In the genomic region with DNA sequence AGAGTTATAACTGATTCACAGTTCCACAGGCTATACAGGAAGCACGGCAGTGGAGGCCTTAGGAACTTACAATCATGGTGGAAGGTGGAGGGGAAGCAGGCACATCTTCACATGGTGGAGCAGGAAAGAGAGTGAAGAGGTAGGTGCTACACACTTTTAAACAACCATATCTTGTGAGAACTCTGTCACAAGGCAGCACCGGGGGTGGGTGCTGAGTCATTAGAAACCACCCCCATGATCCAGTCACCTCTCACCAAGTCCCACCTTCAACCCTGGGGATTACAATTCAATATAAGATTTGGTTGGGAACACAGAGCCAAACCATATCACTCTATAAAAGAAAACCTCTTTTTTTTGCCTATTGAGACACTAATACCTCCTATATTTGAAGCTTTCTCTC, we compare ENCODE assay signal across 17 cellular contexts.
DNase-seq lines count a peak whose midpoint lies in the region; ATAC-seq and TF ChIP-seq lines count a peak whose summit lies in the region.
"Had no signal": no experiment of that assay in that cellular context is flagged by ENCODE, and none has a peak within 500 bp of the region (broad histone marks: within the 10 kb centered on the region; RNA-seq: fewer than 3 reads in every experiment).

No MANE protein-coding gene starts in this region.

- H3K4me3 ChIP-seq in GM23248 (no peak overlapping the region), IMR-90 (ENCODE audit: insufficient read depth, low read depth, low read length) (no peak overlapping the region), epithelial cell of esophagus (ENCODE audit: low read length) (no peak overlapping the region), osteoblast (ENCODE audit: insufficient read depth, low read length) (no peak overlapping the region), H7 (ENCODE audit: insufficient read depth, low read depth, low read length) (no peak overlapping the region)
- H3K4me3 ChIP-seq: BLaER1 treated with 17β-estradiol and CSF1 and Interleukin-3, amounts not matched to agents 10 nM and 100 nM; GM12878; GM23338; K562 had no signal

- H4K20me1 ChIP-seq in GM23248 (ENCODE audit: insufficient read depth) (no peaks in the 10 kb centered on the region), IMR-90 (ENCODE audit: insufficient read depth, low read length) (no peaks in the 10 kb centered on the region), osteoblast (ENCODE audit: insufficient read depth, low read length) (no peaks in the 10 kb centered on the region)
- H4K20me1 ChIP-seq: BLaER1 treated with 17β-estradiol and CSF1 and Interleukin-3, amounts not matched to agents 10 nM and 100 nM had no signal

- no peak overlapping the region for H2BK15ac ChIP-seq in IMR-90 (ENCODE audit: low read depth, low read length)

- H2BK120ac ChIP-seq in IMR-90 (ENCODE audit: low read depth, low read length): no peak overlapping the region

- no peak overlapping the region for H2AK9ac ChIP-seq in IMR-90 (replicated peaks; ENCODE audit: low read depth, low read length, poor library complexity)

- no peak overlapping the region for H4K8ac ChIP-seq in IMR-90 (ENCODE audit: low read depth in 2 of 2, low read length in 2 of 2)

- intact Hi-C loops in IMR-90 (cut with micrococcal nuclease): no loop called here

- H3K36me3 ChIP-seq in GM23248 (ENCODE audit: low read depth) (no peaks in the 10 kb centered on the region), IMR-90 (ENCODE audit: control insufficient read depth, insufficient read depth, low read length) (no peaks in the 10 kb centered on the region), osteoblast (ENCODE audit: insufficient read depth, low read length) (no peaks in the 10 kb centered on the region), H7 (replicated peaks; ENCODE audit: control insufficient read depth, insufficient read depth, low read length) (no peaks in the 10 kb centered on the region)
- H3K36me3 ChIP-seq: BLaER1 treated with 17β-estradiol and CSF1 and Interleukin-3, amounts not matched to agents 10 nM and 100 nM had no signal

- CTCF ChIA-PET in IMR-90 (lab: Yijun Ruan, JAX): no interaction called here

- ATAC-seq in IMR-90 (ENCODE audit: low read depth) (no peak), GM21447 (IDR thresholded peaks at IDR 0.05; ENCODE audit: unreplicated experiment) (no peak)
- ATAC-seq: CD8-positive, alpha-beta T cell; GM12878; GM23338; HCT116; K562 had no signal

- POLR2A ChIA-PET in IMR-90 (lab: Charles Lee; ENCODE audit: unreplicated experiment): no interaction called here

- H3K9me1 ChIP-seq in IMR-90 (ENCODE audit: insufficient read depth, low read length): no peaks in the 10 kb centered on the region

- no peaks in the 10 kb centered on the region for H3F3A ChIP-seq in GM23248 (ENCODE audit: insufficient read depth)

- no peak overlapping the region for H3K23ac ChIP-seq in IMR-90 (ENCODE audit: low read depth, low read length)

- H4K91ac ChIP-seq in IMR-90 (ENCODE audit: insufficient read depth, low read depth, low read length): no peak overlapping the region

- no peak overlapping the region for H3K56ac ChIP-seq in IMR-90 (ENCODE audit: extremely low read depth, insufficient read depth, low read length)

- in situ Hi-C loops in GM23248 (cut with MboI) (no loop called here), IMR-90 (cut with MboI; ENCODE audit: low sequenced_read_pairs) (no loop called here)

- TF ChIP-seq CTCF in IMR-90 (conservative IDR thresholded peaks at IDR 0.05; ENCODE audit: low read depth, low read length) (no peak), epithelial cell of esophagus (IDR thresholded peaks at IDR 0.05; ENCODE audit: insufficient read depth, low read depth, low read length, missing control alignments) (no peak), osteoblast (IDR thresholded peaks at IDR 0.05; ENCODE audit: extremely low read depth, low read depth, low read length) (no peak)

- H3K4me1 ChIP-seq in GM23248 (ENCODE audit: insufficient read depth) (no peaks in the 10 kb centered on the region), IMR-90 (ENCODE audit: control insufficient read depth, insufficient read depth, low read length) (no peaks in the 10 kb centered on the region), osteoblast (ENCODE audit: insufficient read depth, low read length) (no peaks in the 10 kb centered on the region)
- H3K4me1 ChIP-seq: BLaER1 treated with 17β-estradiol and CSF1 and Interleukin-3, amounts not matched to agents 10 nM and 100 nM had no signal

- TF ChIP-seq POLR2A in IMR-90 (IDR thresholded peaks at IDR 0.05; ENCODE audit: low read depth, low read length): no peak

- TF ChIP-seq RAD21 in IMR-90 (IDR thresholded peaks at IDR 0.05; ENCODE audit: low read length): no peak

- DNase-seq in GM23248 (peak; percentile 5), IMR-90 (peak; percentile 4), epithelial cell of esophagus (ENCODE audit: low read depth) (peak; percentile 6), osteoblast (ENCODE audit: insufficient read length, low spot score, missing footprints) (no peak), HuH-7.5 (ENCODE audit: low spot score) (no peak), H7 (no peak)
- DNase-seq: Calu3; CD8-positive, alpha-beta T cell; DMS79 treated with DMSO at 0.1 percent for 48 hours; EL; HFFc6 had no signal

- H4K5ac ChIP-seq in IMR-90 (ENCODE audit: low read depth, low read length): no peak overlapping the region

- H3K27ac ChIP-seq in GM23248 (no peak overlapping the region), IMR-90 (ENCODE audit: insufficient read depth, low read length) (no peak overlapping the region), osteoblast (ENCODE audit: low read depth, low read length) (no peak overlapping the region)
- H3K27ac ChIP-seq: BLaER1 treated with 17β-estradiol and CSF1 and Interleukin-3, amounts not matched to agents 10 nM and 100 nM had no signal

- H2AFZ ChIP-seq in GM23248 (no peak overlapping the region), IMR-90 (replicated peaks; ENCODE audit: low read length, poor library complexity) (no peak overlapping the region), osteoblast (ENCODE audit: low read length) (peak overlapping the region; percentile 59)
- H2AFZ ChIP-seq: GM23338 had no signal

- no peak overlapping the region for H3K9ac ChIP-seq in GM23248
- H3K9ac ChIP-seq in IMR-90 (ENCODE audit: low read depth, low read length): no peak overlapping the region
- H3K9ac ChIP-seq: BLaER1 treated with 17β-estradiol and CSF1 and Interleukin-3, amounts not matched to agents 10 nM and 100 nM had no signal

- H2AK5ac ChIP-seq in IMR-90 (ENCODE audit: low read depth, low read length): no peak overlapping the region

- no peaks in the 10 kb centered on the region for H3K9me2 ChIP-seq in GM23248 (ENCODE audit: insufficient read depth)

- no peak overlapping the region for H2BK5ac ChIP-seq in IMR-90 (ENCODE audit: low read depth, low read length, poor library complexity, severe bottlenecking)

- H2BK20ac ChIP-seq in IMR-90 (ENCODE audit: low read depth, low read length): no peak overlapping the region

- H3K4ac ChIP-seq in IMR-90 (ENCODE audit: low read depth, low read length): no peak overlapping the region

- H3K79me2 ChIP-seq in GM23248 (ENCODE audit: insufficient read depth) (no peaks in the 10 kb centered on the region), osteoblast (ENCODE audit: insufficient read depth, low read length) (no peaks in the 10 kb centered on the region)

- H3K9me3 ChIP-seq in GM23248 (ENCODE audit: low read depth) (no peaks in the 10 kb centered on the region), IMR-90 (ENCODE audit: control insufficient read depth, insufficient read depth, low read length) (no peaks in the 10 kb centered on the region), osteoblast (ENCODE audit: low read depth, low read length) (no peaks in the 10 kb centered on the region)
- H3K9me3 ChIP-seq: BLaER1 treated with 17β-estradiol and CSF1 and Interleukin-3, amounts not matched to agents 10 nM and 100 nM had no signal

- no peaks in the 10 kb centered on the region for H3K27me3 ChIP-seq in GM23248 (replicated peaks; ENCODE audit: insufficient read depth)
- H3K27me3 ChIP-seq in IMR-90 (ENCODE audit: control insufficient read depth, insufficient read depth, low read length): no peaks in the 10 kb centered on the region
- H3K27me3 ChIP-seq in osteoblast (ENCODE audit: insufficient read depth, low read length): no peaks in the 10 kb centered on the region
- no peaks in the 10 kb centered on the region for H3K27me3 ChIP-seq in H7 (ENCODE audit: control insufficient read depth, insufficient read depth, low read length)
- H3K27me3 ChIP-seq: BLaER1 treated with 17β-estradiol and CSF1 and Interleukin-3, amounts not matched to agents 10 nM and 100 nM had no signal

- no peak overlapping the region for H3K18ac ChIP-seq in IMR-90 (ENCODE audit: low read depth, low read length)

- dilution Hi-C loops in IMR-90 (cut with HindIII; ENCODE audit: low sequenced_read_pairs, unreplicated experiment): no loop called here

- WGBS in GM23248 (ENCODE audit: low coverage in 1 of 2, low lambda C conversion rate in 2 of 2, missing lambda C conversion rate in 2 of 2), 2 experiments: 50 to 58% methylated on average over 2 of the region's 2 CpGs
- no CpG with 5 or more reads among the region's 2 CpGs for WGBS in IMR-90 (ENCODE audit: extremely low coverage in 2 of 2, insufficient read length in 1 of 2), 2 experiments

- no peak overlapping the region for H3K14ac ChIP-seq in IMR-90 (replicated peaks; ENCODE audit: low read depth, low read length)

- no TSS peak for BruUV-seq in IMR-90 (replicated peaks; lab: Mats Ljungman, UMichigan)

- no peaks in the 10 kb centered on the region for H3K79me1 ChIP-seq in IMR-90 (ENCODE audit: low read depth in 1 of 2, low read length in 2 of 2)

- no peak overlapping the region for H3K4me2 ChIP-seq in GM23248 (ENCODE audit: unreplicated experiment)
- no peak overlapping the region for H3K4me2 ChIP-seq in IMR-90 (ENCODE audit: low read depth, low read length)
- H3K4me2 ChIP-seq in osteoblast (ENCODE audit: insufficient read depth, low read length): no peak overlapping the region
- H3K4me2 ChIP-seq: BLaER1 treated with 17β-estradiol and CSF1 and Interleukin-3, amounts not matched to agents 10 nM and 100 nM; GM23338 had no signal

TF ChIP-seq in IMR-90, 13 proteins besides CTCF, POLR2A, EP300 and RAD21 (continues in another document):
- TF ChIP-seq RCOR1 (IDR thresholded peaks at IDR 0.05; ENCODE audit: insufficient replicate concordance, low read length) (no peak), MAZ (IDR thresholded peaks at IDR 0.05; ENCODE audit: borderline replicate concordance, low read depth, low read length) (no peak), CEBPB (IDR thresholded peaks at IDR 0.05; ENCODE audit: low read depth, low read length) (no peak), CHD1 (IDR thresholded peaks at IDR 0.05; ENCODE audit: low read depth, low read length) (no peak), RFX5 (IDR thresholded peaks at IDR 0.05; ENCODE audit: low read depth, low read length) (no peak)
- TF ChIP-seq, protein P1, sequence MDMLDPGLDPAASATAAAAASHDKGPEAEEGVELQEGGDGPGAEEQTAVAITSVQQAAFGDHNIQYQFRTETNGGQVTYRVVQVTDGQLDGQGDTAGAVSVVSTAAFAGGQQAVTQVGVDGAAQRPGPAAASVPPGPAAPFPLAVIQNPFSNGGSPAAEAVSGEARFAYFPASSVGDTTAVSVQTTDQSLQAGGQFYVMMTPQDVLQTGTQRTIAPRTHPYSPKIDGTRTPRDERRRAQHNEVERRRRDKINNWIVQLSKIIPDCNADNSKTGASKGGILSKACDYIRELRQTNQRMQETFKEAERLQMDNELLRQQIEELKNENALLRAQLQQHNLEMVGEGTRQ (IDR thresholded peaks at IDR 0.05; ENCODE audit: low read depth, low read length): no peak

Comparison
In these comparisons a context has a peak if more than half of its experiments do, and no peak if none do; other contexts are left out.
1. DNase-seq: peak in GM23248 (single experiment), IMR-90 (single experiment) and epithelial cell of esophagus (single experiment); none in osteoblast (single experiment), HuH-7.5 (single experiment) and H7 (single experiment).